In the genomic region with DNA sequence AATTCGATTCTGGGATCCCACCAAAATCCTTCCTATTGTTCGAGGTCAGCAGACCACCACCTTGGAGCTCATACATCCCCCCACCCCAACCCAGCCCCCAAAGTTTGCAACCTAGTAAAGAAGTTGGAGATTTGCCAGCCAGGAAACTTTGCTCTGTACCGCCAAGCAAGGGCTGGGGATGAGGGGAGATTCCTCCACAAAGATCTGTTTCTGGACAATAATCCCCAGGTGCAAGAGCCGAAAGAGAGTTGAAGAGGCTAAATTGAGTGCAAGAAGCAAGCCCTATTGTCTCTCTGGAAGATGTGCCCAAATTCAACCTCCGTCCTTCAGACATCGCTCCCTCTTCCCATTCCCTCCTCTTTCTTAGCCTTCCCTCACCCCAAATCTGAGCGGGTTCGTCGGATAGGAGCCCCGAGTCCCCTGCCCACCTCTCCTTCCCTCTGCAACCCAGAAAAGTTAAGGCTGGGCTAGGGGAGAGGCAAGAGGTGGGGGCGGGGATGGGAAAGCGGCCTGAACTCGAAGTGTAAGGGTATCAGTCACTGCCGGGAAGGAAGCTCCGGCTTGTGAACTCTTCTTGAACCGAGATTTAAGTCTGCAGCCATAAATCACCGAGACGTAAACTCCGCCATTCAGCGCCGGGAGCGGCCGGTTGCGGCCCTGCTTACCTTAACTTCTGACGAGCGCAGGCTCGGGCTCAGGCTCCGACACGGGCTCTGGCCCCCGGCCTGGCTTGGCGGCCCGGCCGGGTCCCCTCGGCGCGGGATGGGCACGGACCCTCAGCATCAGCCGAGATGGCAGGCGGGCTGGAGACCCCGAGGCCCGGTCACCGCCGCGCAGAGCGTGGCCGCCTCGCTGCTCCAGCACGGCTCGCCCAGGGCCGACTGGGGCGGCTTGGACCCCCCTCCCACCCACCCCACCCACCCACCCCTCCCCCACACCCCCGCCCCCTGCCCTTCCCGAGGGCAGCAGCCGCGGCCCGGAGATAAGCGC, we compare ENCODE assay signal across 10 cellular contexts. TPM values are rescaled to one million over a fixed set of nuclear protein-coding genes. Genes with fewer than 3 reads are reported as not detected.
DNase-seq lines count a peak whose midpoint lies in the region; ATAC-seq and TF ChIP-seq lines count a peak whose summit lies in the region.
"Had no signal": no experiment of that assay in that cellular context is flagged by ENCODE, and none has a peak within 500 bp of the region (broad histone marks: within the 10 kb centered on the region; RNA-seq: fewer than 3 reads in every experiment).

No MANE protein-coding gene starts in this region.

- TF ChIP-seq CTCF in coronary artery (IDR thresholded peaks at IDR 0.05) (no peak), tibial nerve (IDR thresholded peaks at IDR 0.05) (no peak)

- peak overlapping the region; percentile 65 for H3K4me3 ChIP-seq in coronary artery
- peak overlapping the region; percentile 19 to 54 (median 34) for H3K4me3 ChIP-seq in tibial nerve

- H3K9me3 ChIP-seq in tibial nerve, result no peaks in the 10 kb centered on the region

- no peak for TF ChIP-seq EP300 in tibial nerve (IDR thresholded peaks at IDR 0.05)

- peak; percentile 5 for DNase-seq in NCI-H1105 treated with DMSO at 0.1 percent for 48 hours (lab: John Stamatoyannopoulos, UW)
- DNase-seq in NCI-H1105 (lab: John Stamatoyannopoulos, UW), result no peak
- peak; percentile 52 for DNase-seq in coronary artery (ENCODE audit: low spot score)
- peak; percentile 77 to 97 for DNase-seq in lung microvascular endothelial cell (ENCODE audit: low read depth in 2 of 2)
- DNase-seq in tibial nerve (ENCODE audit: low spot score in 2 of 2), result no peak
- no peak for DNase-seq in AG08395 (ENCODE audit: low spot score)
- DNase-seq: 8988T, natural killer cell had no signal

- H3K27me3 ChIP-seq in tibial nerve, result peaks cover 0 to 58% of the 10 kb centered on the region in 2 donors

- no peak for ATAC-seq in GM18870 (IDR thresholded peaks at IDR 0.05; ENCODE audit: unreplicated experiment)
- no peak for ATAC-seq in GM21447 (IDR thresholded peaks at IDR 0.05; ENCODE audit: unreplicated experiment)
- ATAC-seq: natural killer cell had no signal

- H3K27ac ChIP-seq in coronary artery (peak overlapping the region; percentile 3 to 79), tibial nerve (peak overlapping the region; percentile 9 to 85 (median 80))

- H3K4me1 ChIP-seq in tibial nerve, result peaks cover 0 to 78% (median 4%) of the 10 kb centered on the region in 4 donors

- WGBS in tibial nerve, 2 donors, result 17 to 38% methylated on average over 32 to 40 of the region's 57 CpGs

- TF ChIP-seq POLR2A in tibial nerve (IDR thresholded peaks at IDR 0.05), result no peak

- H3K36me3 ChIP-seq in tibial nerve, result peaks cover 0 to 11% (median 0%) of the 10 kb centered on the region in 3 donors

RNA-seq across cellular contexts. Expression of gene HOXA2, which starts 10.8 kb away (rescaled TPM):
- 0.20 and 0.22 TPM in 2 replicates for total RNA-seq in lung microvascular endothelial cell
- 1 to 10 TPM; 2.5 to 5.9 (median 5.2) TPM for total RNA-seq in tibial nerve
- total RNA-seq: natural killer cell had no signal

RNA-seq across cellular contexts. Expression of gene HOXA4, which starts 17.3 kb away (rescaled TPM):
- total RNA-seq in lung microvascular endothelial cell, result 0.22 and 0.79 TPM in 2 replicates
- total RNA-seq in tibial nerve, result 1 to 10 TPM; 4.4 to 6.3 (median 4.7) TPM

RNA-seq across cellular contexts. Expression of gene HOXA1, which starts 17.5 kb away (rescaled TPM):
- total RNA-seq in lung microvascular endothelial cell (0.40 and 0.44 TPM in 2 replicates), tibial nerve (1 to 10 TPM in 2 of 4 donors, under 1 TPM in 2; 0.44 to 2.1 (median 1.2) TPM)

RNA-seq across cellular contexts. Expression of gene HOXA5, which starts 30.2 kb away (rescaled TPM):
- total RNA-seq in lung microvascular endothelial cell (5.8 and 7.0 TPM in 2 replicates), tibial nerve (10 to 100 TPM; 12.0 to 25.9 (median 16.6) TPM)

RNA-seq across cellular contexts. Expression of gene HOXA6, which starts 34.3 kb away (rescaled TPM):
- total RNA-seq in lung microvascular endothelial cell (2.0 and 2.4 TPM in 2 replicates), tibial nerve (10 to 100 TPM; 11.1 to 30.9 (median 18.7) TPM)

Comparison
In these comparisons a context has a peak if more than half of its experiments do, and no peak if none do; other contexts are left out.
1. DNase-seq: peak in NCI-H1105 treated with DMSO at 0.1 percent for 48 hours (single experiment), coronary artery (single experiment) and lung microvascular endothelial cell (2 of 2); none in NCI-H1105 (single experiment), tibial nerve (0 of 2) and AG08395 (single experiment).